In genomic region chr17:80981929-80982425, GRCh38 we compare ENCODE assay signal across 12 cellular contexts. TPM values are rescaled to one million over a fixed set of nuclear protein-coding genes. Genes with fewer than 3 reads are reported as not detected.
A peak's percentile ranks its signal among the peaks of the same experiment; 100 is the strongest.
DNase-seq lines count a peak whose midpoint lies in the region; ATAC-seq and TF ChIP-seq lines count a peak whose summit lies in the region.
"Had no signal": no experiment of that assay in that cellular context is flagged by ENCODE, and none has a peak within 500 bp of the region (broad histone marks: within the 10 kb centered on the region; RNA-seq: fewer than 3 reads in every experiment).

No MANE protein-coding gene starts in this region.

- H3K4me3 Mint-ChIP-seq in endodermal cell (peak overlapping the region; percentile 45), mesothelial cell of epicardium (peak overlapping the region; percentile 26)
- no peak overlapping the region for H3K4me3 Mint-ChIP-seq in activated T-cell treated with anti-CD3 and anti-CD28 coated beads, Interleukin-2, amount 50 U/mL, for 4 hours
- H3K4me3 Mint-ChIP-seq in stimulated activated naive CD8-positive, alpha-beta T cell treated with anti-CD3 and anti-CD28 coated beads, Interleukin-15, amount 100 ng/mL, for 72 hours, result peak overlapping the region in 1 of 2 donors; percentile 56
- peak overlapping the region in 1 of 2 donors; percentile 3 for H3K4me3 Mint-ChIP-seq in activated T-cell treated with anti-CD3 and anti-CD28 coated beads, Interleukin-2, amount 50 U/mL, for 72 hours

- intact Hi-C loops in Right ventricle myocardium inferior (cut with DNase I) (loop anchor here (2.0 to 5.0 kb wide), 2 partner anchors 115 to 555 kb away; no protein-coding TSS in a partner anchor), left ventricle myocardium inferior (cut with micrococcal nuclease) (loop anchor here (10.0 kb wide), 1 partner anchor 557 kb away; no protein-coding TSS in a partner anchor)

- H3K36me3 ChIP-seq in left ventricle myocardium inferior (no peaks in the 10 kb centered on the region), endodermal cell (ENCODE audit: control insufficient read depth, insufficient read depth, low read length) (no peaks in the 10 kb centered on the region), SJCRH30 (no peaks in the 10 kb centered on the region)
- H3K36me3 ChIP-seq: BLaER1 treated with 17β-estradiol and CSF1 and Interleukin-3, amounts not matched to agents 10 nM and 100 nM had no signal

- no peaks in the 10 kb centered on the region for H3K4me1 Mint-ChIP-seq in endodermal cell
- peaks cover 5% of the 10 kb centered on the region for H3K4me1 Mint-ChIP-seq in mesothelial cell of epicardium
- peaks cover 11% of the 10 kb centered on the region for H3K4me1 Mint-ChIP-seq in activated T-cell treated with anti-CD3 and anti-CD28 coated beads, Interleukin-2, amount 50 U/mL, for 4 hours (ENCODE audit: low read depth)
- peaks cover 16% of the 10 kb centered on the region for H3K4me1 Mint-ChIP-seq in stimulated activated naive CD8-positive, alpha-beta T cell treated with anti-CD3 and anti-CD28 coated beads, Interleukin-15, amount 100 ng/mL, for 72 hours
- H3K4me1 Mint-ChIP-seq in activated T-cell treated with anti-CD3 and anti-CD28 coated beads, Interleukin-2, amount 50 U/mL, for 72 hours (ENCODE audit: low read depth), result peaks cover 12% of the 10 kb centered on the region

- H3K27me3 ChIP-seq in left ventricle myocardium inferior (ENCODE audit: low read depth) (peaks cover 41% of the 10 kb centered on the region), endodermal cell (ENCODE audit: control insufficient read depth, insufficient read depth, low read length, poor library complexity, severe bottlenecking) (peaks cover 8% of the 10 kb centered on the region), SJCRH30 (0 out of 2 replicates have a peak, but pooled peaks cover 6% of the 10 kb centered on the region)

- H3K27me3 Mint-ChIP-seq in endodermal cell (ENCODE audit: insufficient read depth) (peaks cover 21% of the 10 kb centered on the region), mesothelial cell of epicardium (ENCODE audit: low read depth) (peaks cover 27% of the 10 kb centered on the region)
- peaks cover 7% of the 10 kb centered on the region for H3K27me3 Mint-ChIP-seq in activated T-cell treated with anti-CD3 and anti-CD28 coated beads, Interleukin-2, amount 50 U/mL, for 4 hours (ENCODE audit: low read depth)
- peaks cover 28% of the 10 kb centered on the region for H3K27me3 Mint-ChIP-seq in stimulated activated naive CD8-positive, alpha-beta T cell treated with anti-CD3 and anti-CD28 coated beads, Interleukin-15, amount 100 ng/mL, for 72 hours
- H3K27me3 Mint-ChIP-seq in activated T-cell treated with anti-CD3 and anti-CD28 coated beads, Interleukin-2, amount 50 U/mL, for 72 hours (ENCODE audit: low read depth), result peaks cover 19% of the 10 kb centered on the region

- TF ChIP-seq CTCF in left ventricle myocardium inferior (IDR thresholded peaks at IDR 0.05; ENCODE audit: borderline replicate concordance) (no peak), endodermal cell (conservative IDR thresholded peaks at IDR 0.05) (no peak), mesothelial cell of epicardium (IDR thresholded peaks at IDR 0.05; ENCODE audit: unreplicated experiment) (no peak)

- peaks cover under 1% of the 10 kb centered on the region for H3K9me3 Mint-ChIP-seq in endodermal cell
- H3K9me3 Mint-ChIP-seq in mesothelial cell of epicardium, result no peaks in the 10 kb centered on the region
- H3K9me3 Mint-ChIP-seq in activated T-cell treated with anti-CD3 and anti-CD28 coated beads, Interleukin-2, amount 50 U/mL, for 4 hours, result peaks cover 4% of the 10 kb centered on the region
- no peaks in the 10 kb centered on the region for H3K9me3 Mint-ChIP-seq in stimulated activated naive CD8-positive, alpha-beta T cell treated with anti-CD3 and anti-CD28 coated beads, Interleukin-15, amount 100 ng/mL, for 72 hours
- peaks cover 0 to 1% of the 10 kb centered on the region in 2 donors for H3K9me3 Mint-ChIP-seq in activated T-cell treated with anti-CD3 and anti-CD28 coated beads, Interleukin-2, amount 50 U/mL, for 72 hours

- no peak overlapping the region for H3K27ac Mint-ChIP-seq in endodermal cell
- no peak overlapping the region for H3K27ac Mint-ChIP-seq in mesothelial cell of epicardium
- no peak overlapping the region for H3K27ac Mint-ChIP-seq in stimulated activated naive CD8-positive, alpha-beta T cell treated with anti-CD3 and anti-CD28 coated beads, Interleukin-15, amount 100 ng/mL, for 72 hours
- H3K27ac Mint-ChIP-seq in activated T-cell treated with anti-CD3 and anti-CD28 coated beads, Interleukin-2, amount 50 U/mL, for 72 hours, result no peak overlapping the region

- peaks cover 26% of the 10 kb centered on the region for H3K4me1 ChIP-seq in left ventricle myocardium inferior
- H3K4me1 ChIP-seq in endodermal cell (ENCODE audit: control insufficient read depth, insufficient read depth, low read length), result no peaks in the 10 kb centered on the region
- peaks cover 17% of the 10 kb centered on the region for H3K4me1 ChIP-seq in SJCRH30

- no peak for ATAC-seq in Right ventricle myocardium inferior
- ATAC-seq in activated T-cell treated with anti-CD3 and anti-CD28 coated beads, Interleukin-2, amount 50 U/mL, for 4 hours, result no peak
- ATAC-seq in stimulated activated naive CD8-positive, alpha-beta T cell treated with anti-CD3 and anti-CD28 coated beads, Interleukin-15, amount 100 ng/mL, for 72 hours, result no peak
- ATAC-seq in activated T-cell treated with anti-CD3 and anti-CD28 coated beads, Interleukin-2, amount 50 U/mL, for 72 hours (replicated peaks in 1 of 2), result no peak

- H3K27ac ChIP-seq in left ventricle myocardium inferior (replicated peaks) (no peak overlapping the region), endodermal cell (ENCODE audit: low read depth, low read length) (no peak overlapping the region), SJCRH30 (no peak overlapping the region)
- H3K27ac ChIP-seq: BLaER1 treated with 17β-estradiol and CSF1 and Interleukin-3, amounts not matched to agents 10 nM and 100 nM had no signal

- no peaks in the 10 kb centered on the region for H3K9me3 ChIP-seq in left ventricle myocardium inferior (replicated peaks)
- no peaks in the 10 kb centered on the region for H3K9me3 ChIP-seq in endodermal cell (ENCODE audit: control insufficient read depth, low read length)
- H3K9me3 ChIP-seq in SJCRH30 (replicated peaks), result peaks cover 3% of the 10 kb centered on the region
- H3K9me3 ChIP-seq: BLaER1 treated with 17β-estradiol and CSF1 and Interleukin-3, amounts not matched to agents 10 nM and 100 nM had no signal

- H3K4me3 ChIP-seq in left ventricle myocardium inferior (no peak overlapping the region), endodermal cell (ENCODE audit: low read length) (no peak overlapping the region), SJCRH30 (no peak overlapping the region)

- no peak overlapping the region for H3K9ac ChIP-seq in endodermal cell (ENCODE audit: extremely low read depth, low read length, poor library complexity, severe bottlenecking)
- H3K9ac ChIP-seq: BLaER1 treated with 17β-estradiol and CSF1 and Interleukin-3, amounts not matched to agents 10 nM and 100 nM had no signal

- no peaks in the 10 kb centered on the region for H3K36me3 Mint-ChIP-seq in endodermal cell (ENCODE audit: low read depth)
- H3K36me3 Mint-ChIP-seq in mesothelial cell of epicardium, result no peaks in the 10 kb centered on the region
- H3K36me3 Mint-ChIP-seq in activated T-cell treated with anti-CD3 and anti-CD28 coated beads, Interleukin-2, amount 50 U/mL, for 4 hours (ENCODE audit: insufficient read depth), result no peaks in the 10 kb centered on the region
- no peaks in the 10 kb centered on the region for H3K36me3 Mint-ChIP-seq in activated T-cell treated with anti-CD3 and anti-CD28 coated beads, Interleukin-2, amount 50 U/mL, for 72 hours (ENCODE audit: insufficient read depth in 2 of 2)

- WGBS in endodermal cell (ENCODE audit: insufficient coverage in 1 of 2, insufficient read length in 1 of 2), 2 experiments, result 86 to 90% methylated on average over 8 to 17 of the region's 17 CpGs

- DNase-seq in Right ventricle myocardium inferior (ENCODE audit: missing footprints) (peak; percentile 33), left ventricle myocardium inferior (no peak), endodermal cell (no peak), mesothelial cell of epicardium (ENCODE audit: low spot score in 2 of 2, unreplicated experiment in 2 of 2) (no peak), SJCRH30 (no peak)
- no peak for DNase-seq in activated T-cell treated with anti-CD3 and anti-CD28 coated beads, Interleukin-2, amount 50 U/mL, for 4 hours
- DNase-seq in stimulated activated naive CD8-positive, alpha-beta T cell treated with anti-CD3 and anti-CD28 coated beads, Interleukin-15, amount 100 ng/mL, for 72 hours, result no peak
- no peak for DNase-seq in activated T-cell treated with anti-CD3 and anti-CD28 coated beads, Interleukin-2, amount 50 U/mL, for 72 hours
- DNase-seq: 8988T, NCI-H1105 treated with DMSO at 0.1 percent for 48 hours, NCI-H187 had no signal

RNA-seq across cellular contexts. Expression of gene CHMP6, which starts 9.7 kb away (rescaled TPM):
- total RNA-seq in Right ventricle myocardium inferior, result 19.0 TPM
- 15.9 TPM for total RNA-seq in left ventricle myocardium inferior
- total RNA-seq in endodermal cell, result 10 to 100 TPM; 28.4 to 32.5 TPM
- polyA plus RNA-seq in endodermal cell (2013, experiment 1 of 2), result 23.4 TPM
- polyA plus RNA-seq in endodermal cell (2013, experiment 2 of 2), result 20.2 TPM
- total RNA-seq in mesothelial cell of epicardium, result 23.1 to 26.9 TPM (median 26.5 TPM) in 3 replicates
- total RNA-seq in activated T-cell treated with anti-CD3 and anti-CD28 coated beads, Interleukin-2, amount 50 U/mL, for 4 hours, result 10 to 100 TPM; 35.7 to 42.4 (median 42.1) TPM
- total RNA-seq in activated T-cell treated with anti-CD3 and anti-CD28 coated beads, Interleukin-2, amount 50 U/mL, for 72 hours, result 10 to 100 TPM; 11.2 to 12.2 TPM
- total RNA-seq in SJCRH30 (2014; rRNA removed; shearing (Covaris generic)), result 23.5 and 27.6 TPM in 2 replicates

RNA-seq across cellular contexts. Expression of gene BAIAP2, which starts 53.0 kb away (rescaled TPM):
- total RNA-seq in Right ventricle myocardium inferior (32.1 TPM), left ventricle myocardium inferior (27.9 TPM), endodermal cell (10 to 100 TPM; 24.9 to 32.7 TPM), mesothelial cell of epicardium (46.5 to 48.9 TPM (median 47.6 TPM) in 3 replicates)
- 41.7 TPM for polyA plus RNA-seq in endodermal cell (2013, experiment 1 of 2)
- 39.0 TPM for polyA plus RNA-seq in endodermal cell (2013, experiment 2 of 2)
- 1 to 10 TPM; 4.7 to 9.2 (median 7.4) TPM for total RNA-seq in activated T-cell treated with anti-CD3 and anti-CD28 coated beads, Interleukin-2, amount 50 U/mL, for 4 hours
- 1 to 10 TPM; 8.7 TPM for total RNA-seq in activated T-cell treated with anti-CD3 and anti-CD28 coated beads, Interleukin-2, amount 50 U/mL, for 72 hours
- total RNA-seq in SJCRH30 (2014; rRNA removed; shearing (Covaris generic)), result 22.1 and 26.0 TPM in 2 replicates
